9 cellular contexts compared by ENCODE assay signal in genomic region chr15:34621675-34622074, GRCh38. TPM values are rescaled to one million over a fixed set of nuclear protein-coding genes. Genes with fewer than 3 reads are reported as not detected.
DNase-seq lines count a peak whose midpoint lies in the region; ATAC-seq and TF ChIP-seq lines count a peak whose summit lies in the region.
"Had no signal": no experiment of that assay in that cellular context is flagged by ENCODE, and none has a peak within 500 bp of the region (broad histone marks: within the 10 kb centered on the region; RNA-seq: fewer than 3 reads in every experiment).

No MANE protein-coding gene starts in this region.

- no peaks in the 10 kb centered on the region for H3K36me3 ChIP-seq in lower lobe of right lung

- DNase-seq in Caki2 (ENCODE audit: low read depth) (peak; percentile 4), KBM-7 (peak; percentile 66), amniotic epithelial cell (ENCODE audit: low read depth) (peak; percentile 39), lower lobe of right lung (no peak), SIG-M5 treated with dmso at 0.1 percent for 504 hours (lab: John Stamatoyannopoulos, UW; ENCODE audit: unreplicated experiment) (no peak)
- DNase-seq in activated CD8-positive, alpha-beta memory T cell treated with anti-CD3 and anti-CD28 coated beads for 24 hours = no peak
- DNase-seq: activated CD8-positive, alpha-beta memory T cell treated with anti-CD3 and anti-CD28 coated beads, Interleukin-2, amount 10 ng/mL, durations not matched to agents 7 days and 5 days had no signal

- peaks cover 12% of the 10 kb centered on the region for H3K4me1 ChIP-seq in lower lobe of right lung

- no peaks in the 10 kb centered on the region for H3K27me3 ChIP-seq in lower lobe of right lung (ENCODE audit: low read depth)

- no peak overlapping the region for H3K4me3 ChIP-seq in lower lobe of right lung

- in situ Hi-C loops in Caki2 (cut with HindIII; ENCODE audit: low pct_unique_long_range_greater_than_20kb, low sequenced_read_pairs) = no loop called here
- in situ Hi-C loops in KBM-7 (cut with MboI; ENCODE audit: low pct_unique_long_range_greater_than_20kb, low sequenced_read_pairs) = loop anchor here (25.0 kb wide), 1 partner anchor 291 kb away; no protein-coding TSS in a partner anchor

- no peaks in the 10 kb centered on the region for H3K9me3 ChIP-seq in lower lobe of right lung

- intact Hi-C loops in lower lobe of right lung (cut with DNase I) = no loop called here

- peak; percentile 25 for TF ChIP-seq CTCF in lower lobe of right lung (IDR thresholded peaks at IDR 0.05)

- H3K27ac ChIP-seq in lower lobe of right lung = no peak overlapping the region

- ATAC-seq in lower lobe of right lung (no peak), GM18867 (IDR thresholded peaks at IDR 0.05; ENCODE audit: unreplicated experiment) (no peak), HG03520 (IDR thresholded peaks at IDR 0.05; ENCODE audit: unreplicated experiment) (no peak)
- ATAC-seq: activated CD8-positive, alpha-beta memory T cell treated with anti-CD3 and anti-CD28 coated beads, Interleukin-2, amount 10 ng/mL, durations not matched to agents 7 days and 5 days had no signal

RNA-seq across cellular contexts. Expression of gene GOLGA8B, which starts 38.2 kb away (rescaled TPM):
- 11.9 and 54.5 TPM in 2 replicates for total RNA-seq in Caki2 (2014; rRNA removed; shearing (Covaris generic); ENCODE audit: low replicate concordance)
- 55.5 TPM for total RNA-seq in lower lobe of right lung

Comparison
In these comparisons a context has a peak if more than half of its experiments do, and no peak if none do; other contexts are left out.
1. DNase-seq: peak in Caki2 (single experiment), KBM-7 (single experiment) and amniotic epithelial cell (single experiment); none in lower lobe of right lung (single experiment), SIG-M5 treated with dmso at 0.1 percent for 504 hours (single experiment) and activated CD8-positive, alpha-beta memory T cell treated with anti-CD3 and anti-CD28 coated beads for 24 hours (single experiment).